ENCODE assay signal across 8 cellular contexts in genomic region chr6:27472617-27473400, GRCh38. TPM values are rescaled to one million over a fixed set of nuclear protein-coding genes. Genes with fewer than 3 reads are reported as not detected.
DNase-seq lines count a peak whose midpoint lies in the region; ATAC-seq lines count a peak whose summit lies in the region.

TSS of gene ZNF184 (minus strand) at chr6:27473105. CDS start at chr6:27472294, 811 bp downstream.

- peak; percentile 98 for DNase-seq in CMK (ENCODE audit: low read depth)
- peak; percentile 96 for DNase-seq in HS-27A (ENCODE audit: low read depth)
- peak; percentile 37 for DNase-seq in NK-92 (lab: John Stamatoyannopoulos, UW; ENCODE audit: unreplicated experiment)
- peak; percentile 58 to 71 for DNase-seq in activated CD8-positive, alpha-beta memory T cell treated with anti-CD3 and anti-CD28 coated beads for 1 hour (ENCODE audit: extremely low read depth in 1 of 2, low read depth in 1 of 2)
- peak; percentile 81 for DNase-seq in effector CD8-positive, alpha-beta T cell (lab: John Stamatoyannopoulos, UW)
- DNase-seq in lung microvascular endothelial cell (ENCODE audit: low read depth in 2 of 2): peak; percentile 98 to 99
- DNase-seq in stimulated activated CD4-positive, alpha-beta T cell treated with anti-CD3 and anti-CD28 coated beads, TNF-alpha, amount 100 ng/mL, for 48 hours (ENCODE audit: low read depth in 3 of 3): peak; percentile 64 to 78 (median 73)

- ATAC-seq in GM19467 (IDR thresholded peaks at IDR 0.05; ENCODE audit: unreplicated experiment): peak; percentile 84

RNA-seq across cellular contexts. Expression of gene ZNF184, which starts in this region (rescaled TPM):
- 3.9 and 4.4 TPM in 2 replicates for total RNA-seq in lung microvascular endothelial cell

Comparison
In these comparisons a context has a peak if more than half of its experiments do, and no peak if none do; other contexts are left out.
1. Peak in every context shown above with its lines: DNase-seq and ATAC-seq.
2. DNase-seq: peak in every context shown above with its lines; median percentile 98 in lung microvascular endothelial cell; 98 in CMK; 96 in HS-27A; 81 in effector CD8-positive, alpha-beta T cell; 73 in stimulated activated CD4-positive, alpha-beta T cell treated with anti-CD3 and anti-CD28 coated beads, TNF-alpha, amount 100 ng/mL, for 48 hours; 64 in activated CD8-positive, alpha-beta memory T cell treated with anti-CD3 and anti-CD28 coated beads for 1 hour; 37 in NK-92.